In the genomic region with DNA sequence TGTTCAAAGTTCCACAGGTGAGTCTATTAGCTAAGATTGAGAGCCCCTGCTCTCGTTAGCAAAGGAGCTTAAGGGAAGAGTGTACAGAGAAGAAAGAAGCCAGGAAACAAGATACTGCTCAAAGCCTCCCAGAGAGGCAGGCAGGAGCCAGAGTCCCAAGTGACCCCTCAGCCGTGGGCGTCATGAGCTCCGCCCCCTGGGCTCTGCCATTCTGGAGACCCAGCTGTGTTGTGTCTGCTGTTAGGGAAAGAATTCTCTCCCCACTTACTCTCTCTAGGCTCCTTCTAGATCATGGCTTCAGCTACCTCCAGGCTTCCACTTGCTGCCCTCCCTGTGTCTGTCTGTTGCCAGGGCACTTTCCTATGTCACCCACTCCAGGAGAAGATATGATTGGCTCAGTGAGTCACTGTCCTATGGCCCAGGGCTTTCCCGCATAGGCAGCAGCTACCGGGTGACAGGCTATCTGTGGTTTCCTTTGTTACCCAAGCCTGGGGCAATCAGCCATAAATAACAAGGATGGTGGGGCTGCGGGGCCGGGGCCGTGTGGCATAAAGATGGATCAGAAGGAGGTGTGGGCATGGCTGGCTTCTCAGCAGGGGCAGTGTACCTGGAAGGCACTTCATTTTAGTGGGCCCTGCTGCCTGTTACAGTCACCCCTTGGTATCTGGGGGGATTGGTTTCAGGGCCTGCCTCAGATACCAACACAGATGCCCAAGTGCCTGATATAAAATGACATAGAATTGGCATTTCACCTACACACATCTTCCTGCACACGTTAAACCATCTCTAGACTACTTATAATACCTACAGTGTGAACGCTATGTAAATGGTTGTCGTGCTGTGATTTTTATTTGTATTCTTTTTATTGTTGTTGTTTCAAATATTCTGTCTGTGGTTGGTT, we compare ENCODE assay signal across 8 cellular contexts.
DNase-seq lines count a peak whose midpoint lies in the region; ATAC-seq and TF ChIP-seq lines count a peak whose summit lies in the region.

No MANE protein-coding gene starts in this region.

- H4K20me1 ChIP-seq in Karpas-422 (ENCODE audit: insufficient read depth, low read depth, low read length): no peaks in the 10 kb centered on the region

- H3K4me1 ChIP-seq in ACC112 (ENCODE audit: control insufficient read depth, insufficient read depth, low read length, unreplicated experiment) (peaks cover 21% of the 10 kb centered on the region), Karpas-422 (ENCODE audit: low read length) (no peaks in the 10 kb centered on the region)

- H3K79me2 ChIP-seq in ACC112 (ENCODE audit: control insufficient read depth, insufficient read depth, low read length, unreplicated experiment) (no peaks in the 10 kb centered on the region), Karpas-422 (ENCODE audit: low read length) (no peaks in the 10 kb centered on the region)

- no peak overlapping the region for H3K27ac Mint-ChIP-seq in activated B cell treated with CpG ODN at 0.5 μM for 24 hours
- peak overlapping the region; percentile 40 for H3K27ac Mint-ChIP-seq in stimulated activated naive B cell treated with anti-CD40 and anti-IgM and Interleukin-4, amounts not matched to agents 10 μg/mL and 1 μg/mL and 100 μg/mL, for 72 hours

- H3K36me3 ChIP-seq in ACC112 (ENCODE audit: insufficient read depth, low read length): no peaks in the 10 kb centered on the region
- H3K36me3 ChIP-seq in Karpas-422 (ENCODE audit: insufficient read depth, low read length): no peaks in the 10 kb centered on the region

- CTCF ChIA-PET in activated B cell treated with CpG ODN at 0.5 μM for 24 hours (lab: Charles Lee): no interaction called here

- H3K27me3 ChIP-seq in ACC112 (ENCODE audit: insufficient read depth, low read length) (no peaks in the 10 kb centered on the region), Karpas-422 (ENCODE audit: low read length) (no peaks in the 10 kb centered on the region)

- H3K27ac ChIP-seq in ACC112 (ENCODE audit: low read depth, low read length): peak overlapping the region; percentile 12; the same call in 1 of the 2 replicates
- H3K27ac ChIP-seq in Karpas-422 (ENCODE audit: low read length): no peak overlapping the region

- ATAC-seq in activated B cell treated with CpG ODN at 0.5 μM for 24 hours (ENCODE audit: low read depth) (peak; percentile 25), left ventricle myocardium superior (peak; percentile 74)
- peak; percentile 86 to 96 for ATAC-seq in stimulated activated naive B cell treated with anti-CD40 and anti-IgM and Interleukin-4, amounts not matched to agents 10 μg/mL and 1 μg/mL and 100 μg/mL, for 72 hours (replicated peaks)

- no peaks in the 10 kb centered on the region for H3K27me3 Mint-ChIP-seq in activated B cell treated with CpG ODN at 0.5 μM for 24 hours
- no peaks in the 10 kb centered on the region for H3K27me3 Mint-ChIP-seq in stimulated activated naive B cell treated with anti-CD40 and anti-IgM and Interleukin-4, amounts not matched to agents 10 μg/mL and 1 μg/mL and 100 μg/mL, for 72 hours

- POLR2A ChIA-PET in activated B cell treated with CpG ODN at 0.5 μM for 24 hours (lab: Charles Lee): no interaction called here

- H3K9me2 ChIP-seq in Karpas-422 (replicated peaks; ENCODE audit: insufficient read depth, low read length): no peaks in the 10 kb centered on the region

- no peaks in the 10 kb centered on the region for H3K9me3 Mint-ChIP-seq in activated B cell treated with CpG ODN at 0.5 μM for 24 hours
- no peaks in the 10 kb centered on the region for H3K9me3 Mint-ChIP-seq in stimulated activated naive B cell treated with anti-CD40 and anti-IgM and Interleukin-4, amounts not matched to agents 10 μg/mL and 1 μg/mL and 100 μg/mL, for 72 hours

- H3K4me3 Mint-ChIP-seq in activated B cell treated with CpG ODN at 0.5 μM for 24 hours: no peak overlapping the region
- H3K4me3 Mint-ChIP-seq in stimulated activated naive B cell treated with anti-CD40 and anti-IgM and Interleukin-4, amounts not matched to agents 10 μg/mL and 1 μg/mL and 100 μg/mL, for 72 hours: peak overlapping the region in 1 of 2 donors; percentile 36

- H3K36me3 Mint-ChIP-seq in activated B cell treated with CpG ODN at 0.5 μM for 24 hours (ENCODE audit: low read depth): no peaks in the 10 kb centered on the region
- no peaks in the 10 kb centered on the region for H3K36me3 Mint-ChIP-seq in stimulated activated naive B cell treated with anti-CD40 and anti-IgM and Interleukin-4, amounts not matched to agents 10 μg/mL and 1 μg/mL and 100 μg/mL, for 72 hours

- no peak overlapping the region for H3K4me3 ChIP-seq in ACC112 (ENCODE audit: low read depth, low read length)
- H3K4me3 ChIP-seq in Karpas-422 (ENCODE audit: low read length): no peak overlapping the region

- peaks cover 8% of the 10 kb centered on the region for H3K4me1 Mint-ChIP-seq in activated B cell treated with CpG ODN at 0.5 μM for 24 hours
- H3K4me1 Mint-ChIP-seq in stimulated activated naive B cell treated with anti-CD40 and anti-IgM and Interleukin-4, amounts not matched to agents 10 μg/mL and 1 μg/mL and 100 μg/mL, for 72 hours: peaks cover 10 to 17% of the 10 kb centered on the region in 2 donors

- no peaks in the 10 kb centered on the region for H3K9me3 ChIP-seq in Karpas-422 (ENCODE audit: low read length)

- H3K4me2 ChIP-seq in Karpas-422 (ENCODE audit: low read depth, low read length, poor library complexity, severe bottlenecking): no peak overlapping the region

- peak; percentile 4 for DNase-seq in LoVo (ENCODE audit: low spot score)
- no peak for DNase-seq in activated B cell treated with CpG ODN at 0.5 μM for 24 hours
- peak; percentile 68 for DNase-seq in left ventricle myocardium superior
- DNase-seq in stimulated activated naive B cell treated with anti-CD40 and anti-IgM and Interleukin-4, amounts not matched to agents 10 μg/mL and 1 μg/mL and 100 μg/mL, for 72 hours: peak; percentile 8
- no peak for DNase-seq in HuH-7.5 (ENCODE audit: low spot score)
- DNase-seq in NCI-H1092 (lab: John Stamatoyannopoulos, UW): no peak
- DNase-seq in Karpas-422: no peak

- H3K9ac ChIP-seq in Karpas-422 (ENCODE audit: low read length): no peak overlapping the region

- TF ChIP-seq CTCF in activated B cell treated with CpG ODN at 0.5 μM for 24 hours (IDR thresholded peaks at IDR 0.05): no peak

- H2AFZ ChIP-seq in ACC112 (ENCODE audit: low read length, unreplicated experiment) (peak overlapping the region; percentile 10), Karpas-422 (ENCODE audit: low read length) (no peak overlapping the region)

- intact Hi-C loops in activated B cell treated with CpG ODN at 0.5 μM for 24 hours (cut with micrococcal nuclease): no loop called here
- intact Hi-C loops in left ventricle myocardium superior (cut with micrococcal nuclease): no loop called here

Comparison
In these comparisons a context has a peak if more than half of its experiments do, and no peak if none do; other contexts are left out.
1. DNase-seq: peak in LoVo (single experiment), left ventricle myocardium superior (single experiment) and stimulated activated naive B cell treated with anti-CD40 and anti-IgM and Interleukin-4, amounts not matched to agents 10 μg/mL and 1 μg/mL and 100 μg/mL, for 72 hours (single experiment); none in activated B cell treated with CpG ODN at 0.5 μM for 24 hours (single experiment), HuH-7.5 (single experiment), NCI-H1092 (single experiment) and Karpas-422 (single experiment).
2. ATAC-seq: peak in every context shown above with its lines; median percentile 91 in stimulated activated naive B cell treated with anti-CD40 and anti-IgM and Interleukin-4, amounts not matched to agents 10 μg/mL and 1 μg/mL and 100 μg/mL, for 72 hours; 74 in left ventricle myocardium superior; 25 in activated B cell treated with CpG ODN at 0.5 μM for 24 hours.